Comparison of ENCODE assay signal across 1 cellular context in the genomic region with DNA sequence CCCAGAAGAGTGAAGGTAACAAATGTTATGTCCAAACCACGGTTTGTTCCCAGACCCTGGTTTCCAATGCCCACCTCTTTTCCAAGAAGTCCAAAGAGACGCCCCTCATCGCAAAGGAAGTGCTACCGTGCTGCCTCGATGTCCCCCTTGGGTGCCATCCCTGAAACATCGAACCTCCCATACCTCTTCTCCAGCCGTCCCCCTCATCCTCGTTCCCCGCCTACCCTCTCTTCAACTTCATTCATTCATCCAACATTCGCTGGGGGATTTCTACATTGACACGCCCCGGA.
TF ChIP-seq lines count a peak whose summit lies in the region.

No MANE protein-coding gene starts in this region.

TF ChIP-seq in IMR-90, 13 proteins besides CTCF, POLR2A, EP300 and RAD21 (continued from another document):
- TF ChIP-seq CHD1 (IDR thresholded peaks at IDR 0.05; ENCODE audit: low read depth, low read length) (no peak), ELK1 (IDR thresholded peaks at IDR 0.05; ENCODE audit: borderline replicate concordance, low read depth, low read length) (no peak)
